Comparison of ENCODE assay signal across 7 cellular contexts in the genomic region with DNA sequence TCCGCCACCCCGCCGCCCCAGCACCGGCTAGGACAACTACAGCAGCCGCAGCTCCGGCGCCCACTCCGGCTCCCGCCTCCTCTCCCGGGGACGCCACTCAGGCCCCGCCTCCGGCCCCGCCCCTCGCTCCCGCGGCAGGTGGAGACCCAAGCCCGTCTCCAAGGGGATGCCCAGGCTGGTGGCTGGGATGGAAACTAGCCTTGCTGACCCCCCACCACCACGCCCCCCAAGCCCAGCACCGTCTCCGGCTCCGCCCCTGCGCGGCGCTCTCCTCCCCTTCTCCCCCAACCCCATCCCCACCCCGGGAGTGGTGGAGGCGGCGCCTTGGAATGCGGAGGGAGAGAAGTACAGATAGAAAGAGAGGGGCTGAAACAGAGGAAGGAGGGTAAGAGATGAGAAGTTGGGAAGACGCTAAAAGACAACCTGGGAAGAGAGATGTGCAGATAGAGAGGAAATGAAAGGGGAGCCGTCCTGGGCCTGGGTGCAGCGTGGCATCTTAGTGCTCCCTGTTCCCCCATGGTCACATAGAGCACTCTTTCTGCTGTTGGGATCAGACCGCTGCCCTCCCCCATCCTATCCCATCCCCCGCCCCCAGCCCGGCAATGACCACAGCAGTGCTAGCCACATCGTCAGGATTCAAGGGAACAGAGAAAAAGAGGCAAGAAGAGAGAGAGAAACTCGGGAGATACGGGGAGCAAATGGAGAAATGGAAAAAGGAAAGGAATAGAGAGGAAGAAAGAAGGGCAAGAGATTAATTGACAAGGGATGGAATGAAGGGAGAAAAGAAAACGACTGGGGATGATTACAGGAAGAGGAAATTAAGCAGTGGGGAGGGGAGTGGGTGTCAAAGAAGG. TPM values are rescaled to one million over a fixed set of nuclear protein-coding genes. Genes with fewer than 3 reads are reported as not detected.
DNase-seq lines count a peak whose midpoint lies in the region; ATAC-seq lines count a peak whose summit lies in the region.

A gene with protein sequence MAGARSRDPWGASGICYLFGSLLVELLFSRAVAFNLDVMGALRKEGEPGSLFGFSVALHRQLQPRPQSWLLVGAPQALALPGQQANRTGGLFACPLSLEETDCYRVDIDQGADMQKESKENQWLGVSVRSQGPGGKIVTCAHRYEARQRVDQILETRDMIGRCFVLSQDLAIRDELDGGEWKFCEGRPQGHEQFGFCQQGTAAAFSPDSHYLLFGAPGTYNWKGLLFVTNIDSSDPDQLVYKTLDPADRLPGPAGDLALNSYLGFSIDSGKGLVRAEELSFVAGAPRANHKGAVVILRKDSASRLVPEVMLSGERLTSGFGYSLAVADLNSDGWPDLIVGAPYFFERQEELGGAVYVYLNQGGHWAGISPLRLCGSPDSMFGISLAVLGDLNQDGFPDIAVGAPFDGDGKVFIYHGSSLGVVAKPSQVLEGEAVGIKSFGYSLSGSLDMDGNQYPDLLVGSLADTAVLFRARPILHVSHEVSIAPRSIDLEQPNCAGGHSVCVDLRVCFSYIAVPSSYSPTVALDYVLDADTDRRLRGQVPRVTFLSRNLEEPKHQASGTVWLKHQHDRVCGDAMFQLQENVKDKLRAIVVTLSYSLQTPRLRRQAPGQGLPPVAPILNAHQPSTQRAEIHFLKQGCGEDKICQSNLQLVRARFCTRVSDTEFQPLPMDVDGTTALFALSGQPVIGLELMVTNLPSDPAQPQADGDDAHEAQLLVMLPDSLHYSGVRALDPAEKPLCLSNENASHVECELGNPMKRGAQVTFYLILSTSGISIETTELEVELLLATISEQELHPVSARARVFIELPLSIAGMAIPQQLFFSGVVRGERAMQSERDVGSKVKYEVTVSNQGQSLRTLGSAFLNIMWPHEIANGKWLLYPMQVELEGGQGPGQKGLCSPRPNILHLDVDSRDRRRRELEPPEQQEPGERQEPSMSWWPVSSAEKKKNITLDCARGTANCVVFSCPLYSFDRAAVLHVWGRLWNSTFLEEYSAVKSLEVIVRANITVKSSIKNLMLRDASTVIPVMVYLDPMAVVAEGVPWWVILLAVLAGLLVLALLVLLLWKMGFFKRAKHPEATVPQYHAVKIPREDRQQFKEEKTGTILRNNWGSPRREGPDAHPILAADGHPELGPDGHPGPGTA (minus strand): TSS at position 64 of the 854 bp plus-strand sequence. CDS start 222 bp downstream, outside the sequence.

- peaks cover 39% of the 10 kb centered on the region for H3K27me3 Mint-ChIP-seq in central memory CD8-positive, alpha-beta T cell

- ATAC-seq in GM19351 (IDR thresholded peaks at IDR 0.05; ENCODE audit: unreplicated experiment) = peak; percentile 74
- peak; percentile 65 for ATAC-seq in central memory CD8-positive, alpha-beta T cell (replicated peaks; ENCODE audit: extremely low read depth, poor library complexity, severe bottlenecking)
- peak; percentile 79 for ATAC-seq in left colon
- ATAC-seq in HG03439 (IDR thresholded peaks at IDR 0.05; ENCODE audit: unreplicated experiment) = no peak

- peaks cover 20% of the 10 kb centered on the region for H3K4me1 Mint-ChIP-seq in central memory CD8-positive, alpha-beta T cell

- peaks cover 2% of the 10 kb centered on the region for H3K36me3 Mint-ChIP-seq in central memory CD8-positive, alpha-beta T cell (ENCODE audit: insufficient read depth)

- peak within 1 kb of the TSS; percentile 78 for H3K27ac Mint-ChIP-seq in central memory CD8-positive, alpha-beta T cell (ENCODE audit: low read depth)

- intact Hi-C loops in left colon (cut with DNase I, micrococcal nuclease) = no loop called here

- H3K9me3 Mint-ChIP-seq in central memory CD8-positive, alpha-beta T cell = no peaks in the 10 kb centered on the region

- H3K4me3 Mint-ChIP-seq in central memory CD8-positive, alpha-beta T cell = peak within 1 kb of the TSS; percentile 80

- DNase-seq in NCI-H1092 treated with DMSO at 0.1 percent for 48 hours (lab: John Stamatoyannopoulos, UW) = peak; percentile 3
- DNase-seq in activated CD4-positive, CD25-positive, alpha-beta regulatory T cell treated with anti-CD3 and anti-CD28 coated beads, Interleukin-2, amount 50 U/mL, for 72 hours = peak; percentile 57
- no peak for DNase-seq in central memory CD8-positive, alpha-beta T cell (ENCODE audit: low spot score in 2 of 2)
- peak; percentile 78 for DNase-seq in left colon
- DNase-seq in stimulated activated CD4-positive, alpha-beta T cell treated with anti-CD3 and anti-CD28 coated beads, Interleukin-2, amount 100 ng/mL, for 24 hours = peak; percentile 72 to 80

RNA-seq across cellular contexts. Expression of the gene that starts here (rescaled TPM):
- total RNA-seq in left colon = 10 to 100 TPM; 10.2 to 56.5 TPM

Comparison
In these comparisons a context has a peak if more than half of its experiments do, and no peak if none do; other contexts are left out.
1. DNase-seq: peak in NCI-H1092 treated with DMSO at 0.1 percent for 48 hours (single experiment), activated CD4-positive, CD25-positive, alpha-beta regulatory T cell treated with anti-CD3 and anti-CD28 coated beads, Interleukin-2, amount 50 U/mL, for 72 hours (single experiment), left colon (2 of 2) and stimulated activated CD4-positive, alpha-beta T cell treated with anti-CD3 and anti-CD28 coated beads, Interleukin-2, amount 100 ng/mL, for 24 hours (2 of 2); none in central memory CD8-positive, alpha-beta T cell (0 of 2).